22 cellular contexts compared by ENCODE assay signal in the genomic region with DNA sequence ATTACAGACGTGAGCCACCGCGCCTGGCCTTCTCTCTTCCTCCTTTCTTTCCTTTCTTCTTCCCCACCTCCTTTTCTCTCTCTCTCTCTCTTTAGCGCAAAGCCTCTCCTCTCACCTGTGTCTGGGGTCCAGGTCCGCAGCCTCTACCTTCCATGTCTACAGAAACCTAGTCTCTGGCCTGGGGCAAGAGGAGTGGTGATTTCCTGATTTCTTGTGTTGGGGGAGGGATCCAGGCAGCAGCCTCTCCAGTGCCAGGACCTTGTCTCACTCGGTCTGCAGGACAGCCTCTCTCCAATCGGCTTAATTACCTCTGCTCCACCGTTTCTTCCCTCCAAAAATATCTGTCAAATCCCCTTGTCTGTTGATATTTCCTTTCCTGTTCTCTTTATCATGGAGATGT. TPM values are rescaled to one million over a fixed set of nuclear protein-coding genes. Genes with fewer than 3 reads are reported as not detected.
DNase-seq lines count a peak whose midpoint lies in the region; ATAC-seq, FAIRE-seq and TF ChIP-seq lines count a peak whose summit lies in the region.
"Had no signal": no experiment of that assay in that cellular context is flagged by ENCODE, and none has a peak within 500 bp of the region (broad histone marks: within the 10 kb centered on the region; RNA-seq: fewer than 3 reads in every experiment).

No MANE protein-coding gene starts in this region.

- H3K36me3 Mint-ChIP-seq in CD8-positive, alpha-beta T cell, result peaks cover 7% of the 10 kb centered on the region
- no peaks in the 10 kb centered on the region for H3K36me3 Mint-ChIP-seq in H9 (ENCODE audit: insufficient read depth in 1 of 3, low read depth in 3 of 3)

- H3K79me1 ChIP-seq in H9 (ENCODE audit: insufficient read depth, low read depth, low read length, poor library complexity, severe bottlenecking) (no peaks in the 10 kb centered on the region), H1 (ENCODE audit: low read depth, low read length) (no peaks in the 10 kb centered on the region), trophoblast cell (ENCODE audit: low read length) (peaks cover 4% of the 10 kb centered on the region)

- 0 out of 2 replicates have a peak overlapping the region, but pooled peaks have one; percentile 89 for H2BK15ac ChIP-seq in H9 (ENCODE audit: low read depth, low read length)
- no peak overlapping the region for H2BK15ac ChIP-seq in H1 (ENCODE audit: low read length)

- H3K27me3 Mint-ChIP-seq in CD8-positive, alpha-beta T cell (ENCODE audit: low read depth), result no peaks in the 10 kb centered on the region
- peaks cover 1% of the 10 kb centered on the region; the same call in 1 of the 2 replicates for H3K27me3 Mint-ChIP-seq in H9 (ENCODE audit: low read depth)
- H3K27me3 Mint-ChIP-seq: B cell; CD4-positive, alpha-beta T cell had no signal

- no peak overlapping the region for H3K4me2 ChIP-seq in H9 (ENCODE audit: insufficient read depth, insufficient read length, low read length)
- H3K4me2 ChIP-seq in H1 (ENCODE audit: insufficient read depth in 1 of 2, low read depth in 2 of 2, low read length in 2 of 2), result no peak overlapping the region
- no peak overlapping the region for H3K4me2 ChIP-seq in trophoblast cell (ENCODE audit: low read length)
- H3K4me2 ChIP-seq: BLaER1 treated with 17β-estradiol and CSF1 and Interleukin-3, amounts not matched to agents 10 nM and 100 nM had no signal

- H2BK5ac ChIP-seq in H9 (ENCODE audit: insufficient read length, low read length) (no peak overlapping the region), H1 (ENCODE audit: low read depth, low read length) (no peak overlapping the region), trophoblast cell (ENCODE audit: low read depth, low read length, poor library complexity) (no peak overlapping the region)

- H3K27ac ChIP-seq in CD8-positive, alpha-beta T cell (ENCODE audit: low read depth, low read length), result no peak overlapping the region
- no peak overlapping the region for H3K27ac ChIP-seq in H9 (ENCODE audit: insufficient read length, low read depth, low read length)
- no peak overlapping the region for H3K27ac ChIP-seq in H1 (ENCODE audit: low read depth, low read length)
- H3K27ac ChIP-seq in trophoblast cell (ENCODE audit: low read depth, low read length), result no peak overlapping the region
- no peak overlapping the region for H3K27ac ChIP-seq in testis
- H3K27ac ChIP-seq: 22Rv1; BLaER1 treated with 17β-estradiol and CSF1 and Interleukin-3, amounts not matched to agents 10 nM and 100 nM; GM23248 had no signal

- H3K4me3 Mint-ChIP-seq in CD8-positive, alpha-beta T cell, result no peak overlapping the region
- no peak overlapping the region for H3K4me3 Mint-ChIP-seq in H9
- H3K4me3 Mint-ChIP-seq: B cell; CD14-positive monocyte; CD4-positive, alpha-beta T cell had no signal

- H3K27ac Mint-ChIP-seq in CD8-positive, alpha-beta T cell, result peak overlapping the region; percentile 22
- H3K27ac Mint-ChIP-seq in H9, result no peak overlapping the region; a peak in 1 of 7 replicates
- H3K27ac Mint-ChIP-seq: B cell; CD4-positive, alpha-beta T cell had no signal

- no peaks in the 10 kb centered on the region for H3K23me2 ChIP-seq in H9 (ENCODE audit: insufficient read length, low read depth, low read length, poor library complexity, severe bottlenecking)
- no peaks in the 10 kb centered on the region for H3K23me2 ChIP-seq in H1 (ENCODE audit: low read depth, low read length)

- H2BK20ac ChIP-seq in H9 (ENCODE audit: low read depth, low read length, poor library complexity, severe bottlenecking) (no peak overlapping the region), H1 (ENCODE audit: low read length) (no peak overlapping the region)

- H3K9me3 Mint-ChIP-seq in CD8-positive, alpha-beta T cell, result no peaks in the 10 kb centered on the region
- H3K9me3 Mint-ChIP-seq in H9, result no peaks in the 10 kb centered on the region
- H3K9me3 Mint-ChIP-seq: CD4-positive, alpha-beta T cell had no signal

- H3K9ac ChIP-seq in H9 (ENCODE audit: extremely low read depth, insufficient read length, low read length) (no peak overlapping the region), H1 (replicated peaks in 1 of 4; ENCODE audit: extremely low read depth in 1 of 4, low read depth in 3 of 4, low read length in 3 of 4) (no peak overlapping the region), trophoblast cell (ENCODE audit: low read length) (no peak overlapping the region)
- H3K9ac ChIP-seq: BLaER1 treated with 17β-estradiol and CSF1 and Interleukin-3, amounts not matched to agents 10 nM and 100 nM; GM23248 had no signal

- H3K18ac ChIP-seq in H9 (ENCODE audit: insufficient read length, low read depth, low read length) (no peak overlapping the region), H1 (ENCODE audit: extremely low read depth, low read length) (no peak overlapping the region), trophoblast cell (ENCODE audit: low read length) (no peak overlapping the region)

- H3K4me3 ChIP-seq in CD8-positive, alpha-beta T cell (ENCODE audit: low read depth, low read length), result no peak overlapping the region
- H3K4me3 ChIP-seq in H1 (ENCODE audit: extremely low read depth in 1 of 4, insufficient read depth in 2 of 4, low read depth in 3 of 4, low read length in 4 of 4) (no peak overlapping the region), trophoblast cell (ENCODE audit: low read depth, low read length) (no peak overlapping the region), testis (peak overlapping the region in 1 of 2 donors; percentile 13)
- H3K4me3 ChIP-seq: BLaER1 treated with 17β-estradiol and CSF1 and Interleukin-3, amounts not matched to agents 10 nM and 100 nM; GM12878; GM23248 had no signal

- H3K27me3 ChIP-seq in CD8-positive, alpha-beta T cell (ENCODE audit: insufficient read depth, low read length), result no peaks in the 10 kb centered on the region
- H3K27me3 ChIP-seq in H9 (ENCODE audit: insufficient read depth, low read length) (no peaks in the 10 kb centered on the region), H1 (replicated peaks in 1 of 4; ENCODE audit: control insufficient read depth in 3 of 4, extremely low read depth in 1 of 4, insufficient read depth in 3 of 4, low read length in 3 of 4) (no peaks in the 10 kb centered on the region), trophoblast cell (ENCODE audit: insufficient read depth, low read length) (no peaks in the 10 kb centered on the region), testis (no peaks in the 10 kb centered on the region)
- H3K27me3 ChIP-seq: BLaER1 treated with 17β-estradiol and CSF1 and Interleukin-3, amounts not matched to agents 10 nM and 100 nM had no signal

- H3K79me2 ChIP-seq in H9 (ENCODE audit: insufficient read depth, low read length), result no peaks in the 10 kb centered on the region
- no peaks in the 10 kb centered on the region for H3K79me2 ChIP-seq in H1 (ENCODE audit: control insufficient read depth in 1 of 2, insufficient read depth in 2 of 2, low read length in 2 of 2)
- H3K79me2 ChIP-seq in trophoblast cell (ENCODE audit: control insufficient read depth, insufficient read depth, low read length, poor library complexity), result no peaks in the 10 kb centered on the region

- no peaks in the 10 kb centered on the region for H3K4me1 ChIP-seq in CD8-positive, alpha-beta T cell (ENCODE audit: insufficient read depth, low read length)
- H3K4me1 ChIP-seq in H9 (ENCODE audit: insufficient read depth, low read length), result no peaks in the 10 kb centered on the region
- H3K4me1 ChIP-seq in H1 (replicated peaks in 1 of 4; ENCODE audit: control insufficient read depth in 3 of 4, insufficient read depth in 4 of 4, low read length in 3 of 4), result no peaks in the 10 kb centered on the region; a peak in 1 of 7 replicates
- peaks cover 3% of the 10 kb centered on the region in 2 experiments for H3K4me1 ChIP-seq in trophoblast cell (ENCODE audit: control insufficient read depth in 1 of 2, insufficient read depth in 2 of 2, low read length in 2 of 2)
- H3K4me1 ChIP-seq in testis, result no peaks in the 10 kb centered on the region

- CTCF ChIA-PET in CD8-positive, alpha-beta T cell (lab: Charles Lee), result no interaction called here
- CTCF ChIA-PET in H1 (lab: Charles Lee; ENCODE audit: partially characterized antibody), result no interaction called here

- FAIRE-seq in H1 (lab: Jason Lieb, UNC), result no peak
- FAIRE-seq: A204.1, GM12878, GM19239, H54 had no signal

- H3K4ac ChIP-seq in H9 (ENCODE audit: low read depth, low read length), result no peak overlapping the region
- H3K4ac ChIP-seq in H1 (replicated peaks; ENCODE audit: insufficient read length, low read depth, low read length), result no peak overlapping the region
- no peak overlapping the region for H3K4ac ChIP-seq in trophoblast cell (ENCODE audit: low read depth, low read length)

- H4K8ac ChIP-seq in H9 (replicated peaks; ENCODE audit: insufficient read length, low read depth, low read length), result no peak overlapping the region
- H4K8ac ChIP-seq in H1 (ENCODE audit: extremely low read depth, insufficient read depth, low read length), result no peak overlapping the region
- H4K8ac ChIP-seq in trophoblast cell (ENCODE audit: low read depth, low read length), result no peak overlapping the region

- H3K56ac ChIP-seq in H9 (ENCODE audit: insufficient read length, low read depth, low read length) (no peak overlapping the region), H1 (replicated peaks; ENCODE audit: insufficient read length, low read depth, low read length) (no peak overlapping the region)

- intact Hi-C loops in CD8-positive, alpha-beta T cell (cut with DNase I, micrococcal nuclease), result loop anchor here in 1 of 2 experiments (5.0 kb wide), 1 partner anchor 1338 kb away; no protein-coding TSS in a partner anchor
- intact Hi-C loops in testis (cut with DNase I; ENCODE audit: low total_unique reads), result no loop called here

- H4K20me1 ChIP-seq in H9 (ENCODE audit: control insufficient read depth, insufficient read depth, insufficient read length) (no peaks in the 10 kb centered on the region), H1 (replicated peaks in 1 of 2; ENCODE audit: control insufficient read depth in 1 of 2, insufficient read depth in 2 of 2, low read length in 2 of 2) (no peaks in the 10 kb centered on the region)
- H4K20me1 ChIP-seq: BLaER1 treated with 17β-estradiol and CSF1 and Interleukin-3, amounts not matched to agents 10 nM and 100 nM had no signal

- H4K12ac ChIP-seq in trophoblast cell (ENCODE audit: low read depth, low read length), result no peak overlapping the region

- H3T11ph ChIP-seq in H9 (ENCODE audit: low read length), result no peak overlapping the region

- H3K36me3 ChIP-seq in CD8-positive, alpha-beta T cell (ENCODE audit: insufficient read depth, low read length), result no peaks in the 10 kb centered on the region
- no peaks in the 10 kb centered on the region for H3K36me3 ChIP-seq in H1 (ENCODE audit: control insufficient read depth in 2 of 4, insufficient read depth in 4 of 4, low read length in 3 of 4)
- peaks cover 0 to 2% of the 10 kb centered on the region in 2 experiments for H3K36me3 ChIP-seq in trophoblast cell (ENCODE audit: control insufficient read depth in 1 of 2, insufficient read depth in 2 of 2, low read length in 2 of 2)
- no peaks in the 10 kb centered on the region for H3K36me3 ChIP-seq in testis (ENCODE audit: low read depth, missing control alignments)
- H3K36me3 ChIP-seq: BLaER1 treated with 17β-estradiol and CSF1 and Interleukin-3, amounts not matched to agents 10 nM and 100 nM had no signal

- DNase-seq in CD8-positive, alpha-beta T cell, result no peak
- peak; percentile 34 for DNase-seq in H9
- DNase-seq in H1 (ENCODE audit: low read depth in 1 of 2, low spot score in 2 of 2), result no peak
- peak; percentile 87 to 90 for DNase-seq in trophoblast cell
- DNase-seq in NCI-H524 treated with DMSO at 0.1 percent for 48 hours (lab: John Stamatoyannopoulos, UW), result no peak
- no peak for DNase-seq in testis
- DNase-seq: Calu3; CD4-positive, alpha-beta T cell; COR-L47; DND-41; GDM1; GM23248; HCEC 1CT had no signal

- H3K4me1 Mint-ChIP-seq in CD8-positive, alpha-beta T cell (ENCODE audit: low read depth), result no peaks in the 10 kb centered on the region
- H3K4me1 Mint-ChIP-seq in H9, result peaks cover 0 to 8% of the 10 kb centered on the region in 2 experiments; a peak in 2 of 4 replicates
- H3K4me1 Mint-ChIP-seq: B cell had no signal

- no peak overlapping the region for H2AK5ac ChIP-seq in H9 (ENCODE audit: insufficient read length, low read length)
- no peak overlapping the region for H2AK5ac ChIP-seq in H1 (ENCODE audit: low read depth, low read length)
- H2AK5ac ChIP-seq in trophoblast cell (ENCODE audit: low read length), result no peak overlapping the region

- no peaks in the 10 kb centered on the region for H3K9me3 ChIP-seq in CD8-positive, alpha-beta T cell (ENCODE audit: low read length)
- no peaks in the 10 kb centered on the region for H3K9me3 ChIP-seq in H9 (ENCODE audit: control insufficient read depth, low read depth, low read length)
- no peaks in the 10 kb centered on the region for H3K9me3 ChIP-seq in H1 (ENCODE audit: insufficient read depth in 2 of 2, low read depth in 1 of 2, low read length in 1 of 2)
- H3K9me3 ChIP-seq in trophoblast cell (ENCODE audit: insufficient read depth, low read depth, low read length), result no peaks in the 10 kb centered on the region
- H3K9me3 ChIP-seq in testis, result no peaks in the 10 kb centered on the region
- H3K9me3 ChIP-seq: BLaER1 treated with 17β-estradiol and CSF1 and Interleukin-3, amounts not matched to agents 10 nM and 100 nM had no signal

- no peak overlapping the region for H4K91ac ChIP-seq in H9 (ENCODE audit: insufficient read length, low read depth, low read length)
- H4K91ac ChIP-seq in H1 (replicated peaks; ENCODE audit: insufficient read length, low read length), result no peak overlapping the region
- H4K91ac ChIP-seq in trophoblast cell (ENCODE audit: low read depth, low read length), result no peak overlapping the region

- ATAC-seq in CD8-positive, alpha-beta T cell, result no peak
- ATAC-seq in HG02759 (IDR thresholded peaks at IDR 0.05; ENCODE audit: unreplicated experiment), result no peak
- ATAC-seq: GM12878 had no signal

- peak overlapping the region; percentile 14 for H2AFZ ChIP-seq in H9 (ENCODE audit: low read length)
- H2AFZ ChIP-seq in H1 (ENCODE audit: low read length), result 0 out of 2 replicates have a peak overlapping the region, but pooled peaks have one; percentile 31
- no peak overlapping the region for H2AFZ ChIP-seq in trophoblast cell (ENCODE audit: insufficient read depth, low read length, poor library complexity)
- H2AFZ ChIP-seq: GM23248 had no signal

- H3K23ac ChIP-seq in H9 (ENCODE audit: insufficient read length, low read depth, low read length) (no peak overlapping the region), H1 (ENCODE audit: insufficient read length) (no peak overlapping the region), trophoblast cell (ENCODE audit: low read length) (no peak overlapping the region)

- no peak for TF ChIP-seq CTCF in CD8-positive, alpha-beta T cell (IDR thresholded peaks at IDR 0.05)
- TF ChIP-seq CTCF in H9 (conservative IDR thresholded peaks at IDR 0.05) (no peak), H1 (IDR thresholded peaks at IDR 0.05; ENCODE audit: control extremely low read depth in 1 of 3, insufficient read depth in 1 of 3, low read depth in 1 of 3, low read length in 3 of 3) (no peak), testis (IDR thresholded peaks at IDR 0.05) (no peak)

- TF ChIP-seq RAD21 in H1 (IDR thresholded peaks at IDR 0.05 in 1 of 2, conservative IDR thresholded peaks at IDR 0.05 in 1 of 2; ENCODE audit: low read depth in 2 of 2, low read length in 2 of 2), result no peak

- no peak for TF ChIP-seq EP300 in H1 (IDR thresholded peaks at IDR 0.05; ENCODE audit: borderline replicate concordance in 1 of 2, low read depth in 2 of 2, low read length in 2 of 2)

- no CpG with 5 or more reads among the region's 8 CpGs for WGBS in H9 (ENCODE audit: extremely low coverage, insufficient read length, low lambda C conversion rate)
- 78% methylated on average over 6 of the region's 8 CpGs; no CpG with 5 or more reads in 1 of the 2 experiments for WGBS in H1 (ENCODE audit: extremely low coverage in 1 of 2, insufficient coverage in 1 of 2, insufficient read length in 1 of 2, insufficient replicate concordance in 2 of 2, low coverage in 1 of 2, low lambda C conversion rate in 2 of 2, missing lambda C conversion rate in 1 of 2), 2 experiments
- no CpG with 5 or more reads among the region's 8 CpGs for WGBS in trophoblast cell (ENCODE audit: extremely low coverage, insufficient coverage, insufficient read length)
- 59 to 64% methylated on average over 8 of the region's 8 CpGs for WGBS in testis, 2 donors

- no peak overlapping the region for H3K14ac ChIP-seq in H9 (ENCODE audit: insufficient read depth, low read length)
- no peak overlapping the region for H3K14ac ChIP-seq in H1 (ENCODE audit: insufficient read length)
- H3K14ac ChIP-seq in trophoblast cell (ENCODE audit: low read length), result no peak overlapping the region

- POLR2A ChIA-PET in CD8-positive, alpha-beta T cell (lab: Charles Lee), result no interaction called here
- POLR2A ChIA-PET in H1 (lab: Charles Lee; ENCODE audit: partially characterized antibody), result no interaction called here

- H4K5ac ChIP-seq in H9 (ENCODE audit: insufficient read length, low read depth, low read length) (no peak overlapping the region), H1 (ENCODE audit: insufficient read length, low read depth, low read length) (no peak overlapping the region)

- TF ChIP-seq POLR2A in H1 (IDR thresholded peaks at IDR 0.05; ENCODE audit: control extremely low read depth in 1 of 2, low read depth in 2 of 2, low read length in 2 of 2) (no peak), testis (IDR thresholded peaks at IDR 0.05) (no peak)

- H2BK120ac ChIP-seq in H9 (ENCODE audit: low read depth, low read length, poor library complexity, severe bottlenecking) (no peak overlapping the region), H1 (replicated peaks; ENCODE audit: low read depth, low read length) (no peak overlapping the region), trophoblast cell (ENCODE audit: insufficient read depth, low read length, poor library complexity) (no peak overlapping the region)

- no peak overlapping the region for H2BK12ac ChIP-seq in H9 (ENCODE audit: insufficient read length, low read depth, low read length)
- no peak overlapping the region for H2BK12ac ChIP-seq in H1 (ENCODE audit: low read depth, low read length)
- H2BK12ac ChIP-seq in trophoblast cell (ENCODE audit: low read length), result no peak overlapping the region

RNA-seq across cellular contexts. Expression of a gene that starts 16.1 kb away (rescaled TPM):
- 10 to 100 TPM; 39.4 to 39.7 TPM for total RNA-seq in CD8-positive, alpha-beta T cell
- total RNA-seq in H9 (2021), result 57.3 and 57.7 TPM in 2 replicates
- 52.2 and 54.7 TPM in 2 replicates for total RNA-seq in H1 (2021; fragmentation: NEBNext Ultra II Directional; extraction: Animal tissue kit (Norgen Biotek cat#: 25700))
- 24.9 and 28.0 TPM in 2 replicates for polyA plus RNA-seq in H1 (2011; rRNA removed)
- 25.4 TPM for polyA plus RNA-seq in H1 (2011; cell fraction: cytosol; rRNA removed)
- polyA plus RNA-seq in H1 (2011; cell fraction: nucleus; rRNA removed), result 41.2 TPM
- 26.0 to 38.6 TPM (median 29.8 TPM) in 4 replicates for polyA plus RNA-seq in H1 (2012, experiment 1 of 2)
- polyA plus RNA-seq in H1 (2012, experiment 2 of 2), result 7.2 TPM
- polyA plus RNA-seq in H1 (2013, experiment 1 of 2), result 32.7 TPM
- polyA plus RNA-seq in H1 (2013, experiment 2 of 2), result 30.5 TPM
- 85.2 and 86.7 TPM in 2 replicates for polyA minus RNA-seq in H1 (2011; rRNA and poly(A)+ RNA removed)
- polyA minus RNA-seq in H1 (2011; cell fraction: cytosol; rRNA and poly(A)+ RNA removed), result 60.4 TPM
- polyA minus RNA-seq in H1 (2011; cell fraction: nucleus; rRNA and poly(A)+ RNA removed), result 75.8 TPM
- polyA plus RNA-seq in trophoblast cell (2013), result 74.8 and 75.7 TPM in 2 replicates
- 10 to 100 TPM; 73.9 to 81.5 TPM for total RNA-seq in testis
- 39.3 TPM for polyA plus RNA-seq in testis (ENCODE audit: insufficient read depth, low read depth, low replicate concordance)

RNA-seq across cellular contexts. Expression of a gene that starts 18.0 kb away (rescaled TPM):
- total RNA-seq in CD8-positive, alpha-beta T cell, result 10 to 100 TPM; 40.3 to 40.7 TPM
- total RNA-seq in H9 (2021), result 53.6 and 53.7 TPM in 2 replicates
- total RNA-seq in H1 (2021; fragmentation: NEBNext Ultra II Directional; extraction: Animal tissue kit (Norgen Biotek cat#: 25700)), result 37.6 and 41.6 TPM in 2 replicates
- polyA plus RNA-seq in H1 (2011; rRNA removed), result 28.8 and 29.6 TPM in 2 replicates
- polyA plus RNA-seq in H1 (2011; cell fraction: cytosol; rRNA removed), result 32.1 TPM
- 34.4 TPM for polyA plus RNA-seq in H1 (2011; cell fraction: nucleus; rRNA removed)
- polyA plus RNA-seq in H1 (2012, experiment 1 of 2), result 29.4 to 34.2 TPM (median 32.6 TPM) in 4 replicates
- polyA plus RNA-seq in H1 (2012, experiment 2 of 2), result 21.5 TPM
- 34.9 TPM for polyA plus RNA-seq in H1 (2013, experiment 1 of 2)
- 32.9 TPM for polyA plus RNA-seq in H1 (2013, experiment 2 of 2)
- polyA minus RNA-seq in H1 (2011; rRNA and poly(A)+ RNA removed), result 24.5 and 26.6 TPM in 2 replicates
- polyA minus RNA-seq in H1 (2011; cell fraction: cytosol; rRNA and poly(A)+ RNA removed), result 15.2 TPM
- 39.4 TPM for polyA minus RNA-seq in H1 (2011; cell fraction: nucleus; rRNA and poly(A)+ RNA removed)
- polyA plus RNA-seq in trophoblast cell (2013), result 40.6 and 41.6 TPM in 2 replicates
- total RNA-seq in testis, result 10 to 100 TPM; 40.9 to 62.0 TPM
- 34.9 TPM for polyA plus RNA-seq in testis (ENCODE audit: insufficient read depth, low read depth, low replicate concordance)

Comparison
In these comparisons a context has a peak if more than half of its experiments do, and no peak if none do; other contexts are left out.
1. DNase-seq: peak in H9 (single experiment) and trophoblast cell (2 of 2); none in CD8-positive, alpha-beta T cell (0 of 7), H1 (0 of 2), NCI-H524 treated with DMSO at 0.1 percent for 48 hours (single experiment) and testis (single experiment).